In the genomic region with DNA sequence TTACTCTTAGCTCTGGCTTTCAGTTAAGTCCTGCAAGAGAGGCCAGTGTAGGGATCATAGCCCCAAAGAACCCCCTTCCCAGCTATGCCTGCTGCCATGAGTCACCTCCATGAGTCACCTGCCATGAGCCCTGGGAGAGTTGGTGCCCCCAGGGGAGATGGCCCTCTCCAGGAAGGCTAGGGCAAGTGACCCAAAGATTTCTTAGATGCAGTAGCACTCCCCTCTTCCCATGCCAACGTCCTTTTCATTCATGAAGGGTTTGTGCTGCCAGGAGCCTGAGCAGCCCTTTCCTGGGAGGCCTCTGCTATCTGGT, we compare ENCODE assay signal across 10 cellular contexts.
A peak's percentile ranks its signal among the peaks of the same experiment; 100 is the strongest.
DNase-seq lines count a peak whose midpoint lies in the region; ATAC-seq, FAIRE-seq and TF ChIP-seq lines count a peak whose summit lies in the region.
"Had no signal": no experiment of that assay in that cellular context is flagged by ENCODE, and none has a peak within 500 bp of the region (broad histone marks: within the 10 kb centered on the region; RNA-seq: fewer than 3 reads in every experiment).

No MANE protein-coding gene starts in this region.

- TF ChIP-seq POLR2A in stomach (IDR thresholded peaks at IDR 0.05) = no peak

- H3K27me3 ChIP-seq in bronchial epithelial cell (ENCODE audit: control insufficient read depth, insufficient read depth, low read length) (no peaks in the 10 kb centered on the region), stomach (no peaks in the 10 kb centered on the region)
- H3K27me3 ChIP-seq in naive thymus-derived CD4-positive, alpha-beta T cell (ENCODE audit: control insufficient read depth in 2 of 2, insufficient read depth in 2 of 2, low read length in 2 of 2) = no peaks in the 10 kb centered on the region

- no peak for TF ChIP-seq EP300 in stomach (IDR thresholded peaks at IDR 0.05)

- FAIRE-seq in bronchial epithelial cell (lab: Jason Lieb, UNC) = no peak

- H3K36me3 ChIP-seq in bronchial epithelial cell (ENCODE audit: control insufficient read depth, insufficient read depth, low read length) (no peaks in the 10 kb centered on the region), stomach (no peaks in the 10 kb centered on the region)
- no peaks in the 10 kb centered on the region for H3K36me3 ChIP-seq in naive thymus-derived CD4-positive, alpha-beta T cell (ENCODE audit: control insufficient read depth in 2 of 3, insufficient read depth in 3 of 3, low read length in 3 of 3)

- CTCF ChIA-PET in naive thymus-derived CD4-positive, alpha-beta T cell (lab: Charles Lee) = no interaction called here

- H3K27ac Mint-ChIP-seq in naive thymus-derived CD4-positive, alpha-beta T cell = no peak overlapping the region

- H3K4me3 ChIP-seq in bronchial epithelial cell (ENCODE audit: low read depth, low read length) (no peak overlapping the region), stomach (no peak overlapping the region)
- H3K4me3 ChIP-seq in naive thymus-derived CD4-positive, alpha-beta T cell (ENCODE audit: low read length) = no peak overlapping the region

- peaks cover 5 to 35% (median 6%) of the 10 kb centered on the region in 7 donors for H3K4me1 Mint-ChIP-seq in naive thymus-derived CD4-positive, alpha-beta T cell

- H3K27me3 Mint-ChIP-seq in naive thymus-derived CD4-positive, alpha-beta T cell = no peaks in the 10 kb centered on the region
- H3K27me3 Mint-ChIP-seq: effector memory CD8-positive, alpha-beta T cell had no signal

- intact Hi-C loops in naive thymus-derived CD4-positive, alpha-beta T cell (cut with micrococcal nuclease) = no loop called here
- intact Hi-C loops in stomach (cut with DNase I; ENCODE audit: low total_unique reads) = no loop called here

- peak; percentile 94 for DNase-seq in DMS53 (lab: John Stamatoyannopoulos, UW)
- peak; percentile 71 for DNase-seq in LHCN-M2 (ENCODE audit: low read depth)
- DNase-seq in bronchial epithelial cell (ENCODE audit: low read depth) = peak; percentile 71
- DNase-seq in naive thymus-derived CD4-positive, alpha-beta T cell = no peak
- no peak for DNase-seq in stomach
- no peak for DNase-seq in NCI-H1436 (lab: John Stamatoyannopoulos, UW)
- DNase-seq: effector memory CD8-positive, alpha-beta T cell; occipital lobe had no signal

- H3K4me1 ChIP-seq in naive thymus-derived CD4-positive, alpha-beta T cell (ENCODE audit: control insufficient read depth in 2 of 2, insufficient read depth in 2 of 2, low read length in 2 of 2) = no peaks in the 10 kb centered on the region
- peaks cover 5 to 52% (median 27%) of the 10 kb centered on the region in 4 donors for H3K4me1 ChIP-seq in stomach

- WGBS in stomach, 5 donors = 47 to 93% (median 77%) methylated on average over 1 of the region's 1 CpG; no CpG with 5 or more reads in 1 of the 5 donors

- no peaks in the 10 kb centered on the region for H3K9me3 Mint-ChIP-seq in naive thymus-derived CD4-positive, alpha-beta T cell
- H3K9me3 Mint-ChIP-seq: effector memory CD8-positive, alpha-beta T cell had no signal

- H3K36me3 Mint-ChIP-seq in naive thymus-derived CD4-positive, alpha-beta T cell = peaks cover 5 to 16% (median 11%) of the 10 kb centered on the region in 5 donors

- POLR2A ChIA-PET in naive thymus-derived CD4-positive, alpha-beta T cell (lab: Charles Lee) = no interaction called here

- TF ChIP-seq CTCF in bronchial epithelial cell (IDR thresholded peaks at IDR 0.05; ENCODE audit: insufficient read depth, low read length, severe bottlenecking) (peak; percentile 6), stomach (IDR thresholded peaks at IDR 0.05) (no peak)

- no peaks in the 10 kb centered on the region for H3K9me3 ChIP-seq in naive thymus-derived CD4-positive, alpha-beta T cell (ENCODE audit: control insufficient read depth in 2 of 3, low read length in 3 of 3)
- H3K9me3 ChIP-seq in stomach = no peaks in the 10 kb centered on the region

- H3K4me3 Mint-ChIP-seq in naive thymus-derived CD4-positive, alpha-beta T cell = no peak overlapping the region
- H3K4me3 Mint-ChIP-seq: effector memory CD8-positive, alpha-beta T cell had no signal

- no peak overlapping the region for H3K27ac ChIP-seq in naive thymus-derived CD4-positive, alpha-beta T cell (ENCODE audit: low read depth, low read length)
- peak overlapping the region in 1 of 5 donors; percentile 51 for H3K27ac ChIP-seq in stomach

- ATAC-seq in naive thymus-derived CD4-positive, alpha-beta T cell = peak; percentile 16
- ATAC-seq in GM21367 (IDR thresholded peaks at IDR 0.05; ENCODE audit: unreplicated experiment) (no peak), HG03439 (IDR thresholded peaks at IDR 0.05; ENCODE audit: unreplicated experiment) (no peak)
- ATAC-seq: effector memory CD8-positive, alpha-beta T cell had no signal

Comparison
In these comparisons a context has a peak if more than half of its experiments do, and no peak if none do; other contexts are left out.
1. DNase-seq: peak in DMS53 (single experiment), LHCN-M2 (single experiment) and bronchial epithelial cell (single experiment); none in naive thymus-derived CD4-positive, alpha-beta T cell (0 of 9), stomach (single experiment) and NCI-H1436 (single experiment).